Comparison of ENCODE assay signal across 15 cellular contexts in the genomic region with DNA sequence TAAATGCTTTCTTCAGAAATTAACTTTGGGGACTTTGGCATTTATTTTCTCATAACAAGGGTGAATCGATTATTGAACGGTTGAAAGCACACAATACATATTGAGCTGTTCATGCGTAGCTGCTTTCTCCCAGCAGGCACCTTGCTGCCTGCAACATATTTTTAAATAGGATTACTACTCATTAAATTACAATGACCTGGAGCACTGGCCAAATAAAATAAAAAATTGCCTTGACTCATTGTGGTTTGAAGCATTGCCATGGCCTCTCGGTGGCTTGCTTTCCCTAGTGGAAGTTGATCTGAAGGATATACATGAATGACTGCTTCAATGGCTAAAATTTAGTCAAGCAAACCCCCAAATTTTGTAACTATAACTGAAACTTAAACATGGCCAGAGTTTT.
DNase-seq lines count a peak whose midpoint lies in the region; ATAC-seq and TF ChIP-seq lines count a peak whose summit lies in the region.
"Had no signal": no experiment of that assay in that cellular context is flagged by ENCODE, and none has a peak within 500 bp of the region (broad histone marks: within the 10 kb centered on the region; RNA-seq: fewer than 3 reads in every experiment).

No MANE protein-coding gene starts in this region.

- no peak overlapping the region for H2AFZ ChIP-seq in ACC112 (ENCODE audit: low read length, unreplicated experiment)

- H3K9me3 Mint-ChIP-seq in glutamatergic neuron (ENCODE audit: unreplicated experiment): no peaks in the 10 kb centered on the region

- no peak overlapping the region for H3K27ac Mint-ChIP-seq in glutamatergic neuron (ENCODE audit: unreplicated experiment)

- H3K4me3 ChIP-seq in ACC112 (ENCODE audit: low read depth, low read length) (peak overlapping the region; percentile 13; the same call in 1 of the 2 replicates), fibroblast of pulmonary artery (replicated peaks; ENCODE audit: low read depth, low read length) (no peak overlapping the region), aorta (ENCODE audit: low read length in 2 of 2) (no peak overlapping the region)
- H3K4me3 ChIP-seq: pancreas, upper lobe of left lung had no signal

- TF ChIP-seq CTCF in fibroblast of pulmonary artery (IDR thresholded peaks at IDR 0.05; ENCODE audit: low read length, missing control alignments): no peak
- TF ChIP-seq CTCF in glutamatergic neuron (IDR thresholded peaks at IDR 0.05; ENCODE audit: partially characterized antibody, unreplicated experiment): no peak

- peaks cover 12% of the 10 kb centered on the region for H3K4me1 ChIP-seq in ACC112 (ENCODE audit: control insufficient read depth, insufficient read depth, low read length, unreplicated experiment)
- no peaks in the 10 kb centered on the region for H3K4me1 ChIP-seq in aorta (ENCODE audit: control insufficient read depth in 1 of 2, insufficient read depth in 2 of 2, low read length in 2 of 2)
- H3K4me1 ChIP-seq: pancreas, upper lobe of left lung had no signal

- H3K36me3 ChIP-seq in ACC112 (ENCODE audit: insufficient read depth, low read length) (no peaks in the 10 kb centered on the region), aorta (ENCODE audit: control insufficient read depth in 1 of 2, insufficient read depth in 2 of 2, low read length in 1 of 2) (no peaks in the 10 kb centered on the region)
- H3K36me3 ChIP-seq: pancreas, upper lobe of left lung had no signal

- no peak overlapping the region for H3K4me3 Mint-ChIP-seq in glutamatergic neuron (ENCODE audit: unreplicated experiment)

- H3K4me1 Mint-ChIP-seq in glutamatergic neuron (ENCODE audit: low read depth, unreplicated experiment): no peaks in the 10 kb centered on the region

- H3K36me3 Mint-ChIP-seq in glutamatergic neuron (ENCODE audit: unreplicated experiment): no peaks in the 10 kb centered on the region

- H3K27ac ChIP-seq in ACC112 (ENCODE audit: low read depth, low read length) (no peak overlapping the region), aorta (ENCODE audit: low read depth in 1 of 2, low read length in 2 of 2) (no peak overlapping the region)
- H3K27ac ChIP-seq: pancreas, upper lobe of left lung had no signal

- H3K27me3 ChIP-seq in ACC112 (ENCODE audit: insufficient read depth, low read length) (peaks cover 53% of the 10 kb centered on the region), aorta (ENCODE audit: control insufficient read depth in 1 of 2, insufficient read depth in 2 of 2, low read length in 1 of 2) (no peaks in the 10 kb centered on the region)
- H3K27me3 ChIP-seq: pancreas, upper lobe of left lung had no signal

- H3K79me2 ChIP-seq in ACC112 (ENCODE audit: control insufficient read depth, insufficient read depth, low read length, unreplicated experiment): no peaks in the 10 kb centered on the region

- intact Hi-C loops in aorta (cut with DNase I): no loop called here

- no peak for ATAC-seq in aorta (ENCODE audit: low FRiP score)
- ATAC-seq: esophagus mucosa, HCT116, pancreas had no signal

- H3K27me3 Mint-ChIP-seq in glutamatergic neuron (ENCODE audit: unreplicated experiment): no peaks in the 10 kb centered on the region

- H3K9me3 ChIP-seq in aorta (ENCODE audit: control insufficient read depth, low read length): no peaks in the 10 kb centered on the region
- H3K9me3 ChIP-seq: pancreas, upper lobe of left lung had no signal

- peak; percentile 55 for DNase-seq in HCEC 1CT
- DNase-seq in T1000 (lab: John Stamatoyannopoulos, UW): peak; percentile 25
- DNase-seq in fibroblast of pulmonary artery (ENCODE audit: low read depth): peak; percentile 51
- no peak for DNase-seq in stimulated activated CD4-positive, alpha-beta T cell treated with anti-CD3 and anti-CD28 coated beads, Interleukin-4, amount 100 ng/mL, for 4 hours
- no peak for DNase-seq in glutamatergic neuron
- DNase-seq in aorta: no peak
- DNase-seq in NOMO-1 treated with DMSO at 0.1 percent for 48 hours (lab: John Stamatoyannopoulos, UW; ENCODE audit: unreplicated experiment): no peak
- DNase-seq: activated CD8-positive, alpha-beta memory T cell treated with anti-CD3 and anti-CD28 coated beads for 24 hours; NCI-H1048; NCI-H524 treated with DMSO at 0.1 percent for 48 hours; pancreas; upper lobe of left lung had no signal

- 52 to 53% methylated on average over 4 of the region's 4 CpGs for WGBS in aorta, 2 donors

Comparison
In these comparisons a context has a peak if more than half of its experiments do, and no peak if none do; other contexts are left out.
1. DNase-seq: peak in HCEC 1CT (single experiment), T1000 (single experiment) and fibroblast of pulmonary artery (single experiment); none in stimulated activated CD4-positive, alpha-beta T cell treated with anti-CD3 and anti-CD28 coated beads, Interleukin-4, amount 100 ng/mL, for 4 hours (0 of 2), glutamatergic neuron (single experiment), aorta (0 of 2) and NOMO-1 treated with DMSO at 0.1 percent for 48 hours (single experiment).